8 cellular contexts compared by ENCODE assay signal in genomic region chr13:97261254-97262015, GRCh38. TPM values are rescaled to one million over a fixed set of nuclear protein-coding genes. Genes with fewer than 3 reads are reported as not detected.
A peak's percentile ranks its signal among the peaks of the same experiment; 100 is the strongest.
DNase-seq lines count a peak whose midpoint lies in the region; ATAC-seq and TF ChIP-seq lines count a peak whose summit lies in the region.

No MANE protein-coding gene starts in this region.

- H3K9me3 Mint-ChIP-seq in T-helper 1 cell treated with Interleukin-12 subunit alpha and Interleukin-12 subunit beta and Interleukin-4 antibody, amounts not matched to agents 30 μg/mL and 1 μg/mL, for 36 hours: peaks cover 3% of the 10 kb centered on the region

- H3K27me3 Mint-ChIP-seq in T-helper 1 cell treated with Interleukin-12 subunit alpha and Interleukin-12 subunit beta and Interleukin-4 antibody, amounts not matched to agents 30 μg/mL and 1 μg/mL, for 36 hours (ENCODE audit: low read depth): no peaks in the 10 kb centered on the region

- H3K4me1 Mint-ChIP-seq in T-helper 1 cell treated with Interleukin-12 subunit alpha and Interleukin-12 subunit beta and Interleukin-4 antibody, amounts not matched to agents 30 μg/mL and 1 μg/mL, for 36 hours (ENCODE audit: low read depth): peaks cover 51% of the 10 kb centered on the region

- peak; percentile 58 for ATAC-seq in GM18505 (IDR thresholded peaks at IDR 0.05; ENCODE audit: unreplicated experiment)
- ATAC-seq in GM21737 (IDR thresholded peaks at IDR 0.05; ENCODE audit: unreplicated experiment): peak; percentile 53
- ATAC-seq in heart left ventricle: peak; percentile 36 to 76 (median 65)

- intact Hi-C loops in heart left ventricle (cut with DNase I): loop anchor here in 2 of 10 donors (5.0 to 10.0 kb wide), 2 partner anchors 34 to 73 kb away; no protein-coding TSS in a partner anchor

- TF ChIP-seq POLR2A in GM18505 (IDR thresholded peaks at IDR 0.05; ENCODE audit: borderline replicate concordance, extremely low read depth, insufficient read depth, insufficient read length) (no peak), heart left ventricle (IDR thresholded peaks at IDR 0.05) (no peak)

- peak overlapping the region; percentile 20 for H3K4me3 Mint-ChIP-seq in T-helper 1 cell treated with Interleukin-12 subunit alpha and Interleukin-12 subunit beta and Interleukin-4 antibody, amounts not matched to agents 30 μg/mL and 1 μg/mL, for 36 hours

- peaks cover 3% of the 10 kb centered on the region for H3K36me3 Mint-ChIP-seq in T-helper 1 cell treated with Interleukin-12 subunit alpha and Interleukin-12 subunit beta and Interleukin-4 antibody, amounts not matched to agents 30 μg/mL and 1 μg/mL, for 36 hours (ENCODE audit: low read depth)

- TF ChIP-seq CTCF in heart left ventricle (IDR thresholded peaks at IDR 0.05): no peak

- no peak overlapping the region for H3K27ac Mint-ChIP-seq in T-helper 1 cell treated with Interleukin-12 subunit alpha and Interleukin-12 subunit beta and Interleukin-4 antibody, amounts not matched to agents 30 μg/mL and 1 μg/mL, for 36 hours

- no peaks in the 10 kb centered on the region for H3K27me3 ChIP-seq in heart left ventricle

- peaks cover 13 to 92% (median 84%) of the 10 kb centered on the region in 12 donors for H3K4me1 ChIP-seq in heart left ventricle

- no peak overlapping the region for H3K4me3 ChIP-seq in heart left ventricle

- no peaks in the 10 kb centered on the region for H3K9me3 ChIP-seq in heart left ventricle

- peak overlapping the region; percentile 37 to 89 (median 72) for H3K27ac ChIP-seq in heart left ventricle

- peak in 1 of 5 donors; percentile 39 for DNase-seq in heart left ventricle
- DNase-seq in effector CD8-positive, alpha-beta T cell (lab: John Stamatoyannopoulos, UW): no peak
- no peak for DNase-seq in NCI-H2107 (lab: John Stamatoyannopoulos, UW)
- no peak for DNase-seq in A172 (ENCODE audit: low spot score)
- no peak for DNase-seq in AG08396 (ENCODE audit: low spot score)

- WGBS in heart left ventricle, 4 donors: 55 to 57% (median 56%) methylated on average over 10 of the region's 10 CpGs

- no peaks in the 10 kb centered on the region for H3K36me3 ChIP-seq in heart left ventricle

RNA-seq across cellular contexts. Expression of gene MBNL2, which starts 39.3 kb away (rescaled TPM):
- total RNA-seq in heart left ventricle: 100 to 1,000 TPM in 1 of 9 donors, 10 to 100 TPM in 8; 59.4 to 100 (median 83.1) TPM
- 10 to 100 TPM; 18.5 to 41.9 TPM for polyA plus RNA-seq in heart left ventricle
- 176 and 204 TPM in 2 replicates for total RNA-seq in A172 (2014; rRNA removed; shearing (Covaris generic))
